23 cellular contexts compared by ENCODE assay signal in the genomic region with DNA sequence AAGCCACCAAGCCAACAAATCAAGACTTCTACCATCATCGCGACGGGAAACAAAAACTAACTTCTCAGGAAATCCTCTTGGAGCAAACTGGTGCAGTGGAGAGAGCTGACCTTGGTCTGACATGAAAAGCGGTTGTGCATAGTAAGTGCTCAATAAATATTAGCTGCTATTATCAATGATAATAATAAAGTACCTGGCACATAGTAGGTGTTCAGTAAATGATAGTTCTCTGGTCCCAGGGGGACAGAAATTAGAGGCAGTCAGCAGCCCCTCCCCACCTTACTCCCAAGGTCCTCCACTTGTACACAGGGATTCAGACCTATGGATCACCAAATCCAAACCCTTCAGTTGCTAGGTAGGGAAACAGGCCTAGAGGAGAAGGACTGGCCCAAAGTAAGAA. TPM values are rescaled to one million over a fixed set of nuclear protein-coding genes. Genes with fewer than 3 reads are reported as not detected.
DNase-seq lines count a peak whose midpoint lies in the region; ATAC-seq, FAIRE-seq and TF ChIP-seq lines count a peak whose summit lies in the region.
"Had no signal": no experiment of that assay in that cellular context is flagged by ENCODE, and none has a peak within 500 bp of the region (broad histone marks: within the 10 kb centered on the region; RNA-seq: fewer than 3 reads in every experiment).

No MANE protein-coding gene starts in this region.

- no peaks in the 10 kb centered on the region for H3K9me3 Mint-ChIP-seq in activated naive CD4-positive, alpha-beta T cell treated with anti-CD3 and anti-CD28 coated beads, Interleukin-2, amount 10 ng/mL, durations not matched to agents 7 days and 5 days
- no peaks in the 10 kb centered on the region for H3K9me3 Mint-ChIP-seq in stimulated activated effector memory CD8-positive, alpha-beta T cell treated with anti-CD3 and anti-CD28 coated beads, Interleukin-12 subunit alpha, Interleukin-12 subunit beta, amount 100 ng/mL, for 72 hours
- no peaks in the 10 kb centered on the region for H3K9me3 Mint-ChIP-seq in HFFc6

- TF ChIP-seq RAD21 in K562 (CRISPR knock-in tag; conservative IDR thresholded peaks at IDR 0.05 in 1 of 2, IDR thresholded peaks at IDR 0.05 in 1 of 2) = no peak

- H3K4me2 ChIP-seq in OCI-LY3 (ENCODE audit: low read length) (peak overlapping the region; percentile 62), K562 (ENCODE audit: insufficient read depth, low read length) (no peak overlapping the region)
- H3K4me2 ChIP-seq: SK-N-SH had no signal

- H3K9me1 ChIP-seq in K562 (ENCODE audit: control insufficient read depth, insufficient read depth, low read length) = peaks cover 4% of the 10 kb centered on the region

- H3K9ac ChIP-seq in OCI-LY3 (ENCODE audit: low read length) (peak overlapping the region; percentile 87), K562 (ENCODE audit: insufficient read depth in 1 of 2, low read depth in 2 of 2, low read length in 2 of 2) (no peak overlapping the region)
- H3K9ac ChIP-seq: SK-N-SH had no signal

- CTCF ChIA-PET in activated naive CD4-positive, alpha-beta T cell treated with anti-CD3 and anti-CD28 coated beads, Interleukin-2, amount 10 ng/mL, durations not matched to agents 7 days and 5 days (lab: Charles Lee) = interaction anchor here (0.6 to 23.0 kb wide), 4 partner anchors 9 to 155 kb away, joined by 3 to 880 read pairs (median 7); no protein-coding TSS in a partner anchor
- CTCF ChIA-PET in K562 (lab: Yijun Ruan, JAX; ENCODE audit: low intra/inter-chr PET ratio) = interaction anchor here (0.7 kb wide), 1 partner anchor 219 kb away, joined by 3 read pairs; a partner anchor contains a TSS

- H3K4me3 ChIP-seq in OCI-LY3 (ENCODE audit: low read length) (no peak overlapping the region), K562 (no peak overlapping the region)
- H3K4me3 ChIP-seq: sigmoid colon, thoracic aorta had no signal

- ATAC-seq in K562 = no peak
- ATAC-seq in stimulated activated effector memory CD8-positive, alpha-beta T cell treated with anti-CD3 and anti-CD28 coated beads, Interleukin-12 subunit alpha, Interleukin-12 subunit beta, amount 100 ng/mL, for 72 hours = no peak
- ATAC-seq: left cardiac atrium, Panc1 had no signal

- no peak for TF ChIP-seq POLR2A in K562 (conservative IDR thresholded peaks at IDR 0.05)

- H3K27me3 Mint-ChIP-seq in activated naive CD4-positive, alpha-beta T cell treated with anti-CD3 and anti-CD28 coated beads, Interleukin-2, amount 10 ng/mL, durations not matched to agents 7 days and 5 days = peaks cover 4% of the 10 kb centered on the region
- H3K27me3 Mint-ChIP-seq in HFFc6 (ENCODE audit: insufficient read depth) = peaks cover 6% of the 10 kb centered on the region

- peak overlapping the region; percentile 96 for H3K27ac Mint-ChIP-seq in activated naive CD4-positive, alpha-beta T cell treated with anti-CD3 and anti-CD28 coated beads, Interleukin-2, amount 10 ng/mL, durations not matched to agents 7 days and 5 days
- peak overlapping the region; percentile 99 for H3K27ac Mint-ChIP-seq in stimulated activated effector memory CD8-positive, alpha-beta T cell treated with anti-CD3 and anti-CD28 coated beads, Interleukin-12 subunit alpha, Interleukin-12 subunit beta, amount 100 ng/mL, for 72 hours
- no peak overlapping the region for H3K27ac Mint-ChIP-seq in HFFc6

- H3K36me3 ChIP-seq in OCI-LY3 (replicated peaks; ENCODE audit: low read depth, low read length) (peaks cover 10% of the 10 kb centered on the region), K562 (ENCODE audit: control insufficient read depth, insufficient read depth, low read length) (no peaks in the 10 kb centered on the region)
- H3K36me3 ChIP-seq: sigmoid colon, thoracic aorta had no signal

- no peak for FAIRE-seq in K562 (lab: Jason Lieb, UNC)
- no peak for FAIRE-seq in RCC 7860 (lab: Jason Lieb, UNC)
- FAIRE-seq: bronchial epithelial cell had no signal

- H2AFZ ChIP-seq in OCI-LY3 (ENCODE audit: low read depth, low read length) = no peak overlapping the region
- no peak overlapping the region for H2AFZ ChIP-seq in K562 (ENCODE audit: low read depth, low read length)

- H3K36me3 Mint-ChIP-seq in activated naive CD4-positive, alpha-beta T cell treated with anti-CD3 and anti-CD28 coated beads, Interleukin-2, amount 10 ng/mL, durations not matched to agents 7 days and 5 days = peaks cover 5% of the 10 kb centered on the region
- H3K36me3 Mint-ChIP-seq in stimulated activated effector memory CD8-positive, alpha-beta T cell treated with anti-CD3 and anti-CD28 coated beads, Interleukin-12 subunit alpha, Interleukin-12 subunit beta, amount 100 ng/mL, for 72 hours = peaks cover 10% of the 10 kb centered on the region
- H3K36me3 Mint-ChIP-seq in HFFc6 (ENCODE audit: low read depth) = no peaks in the 10 kb centered on the region

- intact Hi-C loops in K562 (cut with micrococcal nuclease) = loop anchor here (10.0 kb wide), 1 partner anchor 429 kb away; a partner anchor contains a TSS

- no peaks in the 10 kb centered on the region for H4K20me1 ChIP-seq in OCI-LY3 (ENCODE audit: insufficient read depth, low read length)
- no peaks in the 10 kb centered on the region; the same call in 1 of the 2 replicates for H4K20me1 ChIP-seq in K562 (replicated peaks; ENCODE audit: control insufficient read depth, insufficient read depth, low read length)

- no peak for DNase-seq in activated naive CD4-positive, alpha-beta T cell treated with anti-CD3 and anti-CD28 coated beads, Interleukin-2, amount 10 ng/mL, durations not matched to agents 7 days and 5 days
- no peak for DNase-seq in activated naive CD4-positive, alpha-beta T cell treated with anti-CD3 and anti-CD28 coated beads, Interleukin-2, amount 50 U/mL, for 16 hours
- DNase-seq in K562 (ENCODE audit: extremely low read depth in 1 of 4, low spot score in 3 of 4) (no peak), HFFc6 (no peak), RCC 7860 (ENCODE audit: low spot score) (no peak), AG08396 (ENCODE audit: low spot score) (no peak)
- no peak for DNase-seq in stimulated activated effector memory CD8-positive, alpha-beta T cell treated with anti-CD3 and anti-CD28 coated beads, Interleukin-12 subunit alpha, Interleukin-12 subunit beta, amount 100 ng/mL, for 72 hours (ENCODE audit: low spot score in 2 of 2)
- DNase-seq: Calu3; H7; hippocampal formation; left cardiac atrium; midbrain; NCI-H526 treated with DMSO at 0.1 percent for 48 hours; sigmoid colon; SK-N-SH; stimulated activated CD4-positive, alpha-beta T cell treated with anti-CD3 and anti-CD28 coated beads, Interleukin-2, amount 100 ng/mL, for 48 hours had no signal

- TF ChIP-seq EP300 in K562 (IDR thresholded peaks at IDR 0.05; ENCODE audit: low read length) = no peak

- H3K27ac ChIP-seq in OCI-LY3 (ENCODE audit: low read length) (peak overlapping the region; percentile 97), K562 (ENCODE audit: extremely low read depth, low read depth, low read length) (no peak overlapping the region)

- H3K4me1 Mint-ChIP-seq in activated naive CD4-positive, alpha-beta T cell treated with anti-CD3 and anti-CD28 coated beads, Interleukin-2, amount 10 ng/mL, durations not matched to agents 7 days and 5 days = peaks cover 91% of the 10 kb centered on the region
- peaks cover 52% of the 10 kb centered on the region for H3K4me1 Mint-ChIP-seq in stimulated activated effector memory CD8-positive, alpha-beta T cell treated with anti-CD3 and anti-CD28 coated beads, Interleukin-12 subunit alpha, Interleukin-12 subunit beta, amount 100 ng/mL, for 72 hours
- peaks cover 26% of the 10 kb centered on the region for H3K4me1 Mint-ChIP-seq in HFFc6 (ENCODE audit: low read depth)

- H3K79me2 ChIP-seq in OCI-LY3 (ENCODE audit: low read length) (peaks cover 69% of the 10 kb centered on the region), K562 (ENCODE audit: control insufficient read depth, insufficient read depth, low read length) (no peaks in the 10 kb centered on the region)

- TF ChIP-seq CTCF in OCI-LY3 (IDR thresholded peaks at IDR 0.05; ENCODE audit: low read depth, low read length) (no peak), K562 (IDR thresholded peaks at IDR 0.05 in 2 of 3, conservative IDR thresholded peaks at IDR 0.05 in 1 of 3; ENCODE audit: insufficient read depth in 2 of 3, low read depth in 1 of 3, low read length in 3 of 3) (no peak), HFFc6 (IDR thresholded peaks at IDR 0.05) (no peak)

- BruUV-seq in K562 (replicated peaks; lab: Mats Ljungman, UMichigan) = no TSS peak

- WGBS in K562 (ENCODE audit: insufficient coverage, low coverage, missing lambda C conversion rate) = 77% methylated on average over 4 of the region's 4 CpGs

- in situ Hi-C loops in K562 (cut with MboI) = no loop called here

- POLR2A ChIA-PET in K562 (lab: Yijun Ruan, JAX) = interaction anchor here (0.6 kb wide), 1 partner anchor 750 kb away, joined by 3 read pairs; no protein-coding TSS in a partner anchor

- no peak overlapping the region for H3K4me3 Mint-ChIP-seq in activated naive CD4-positive, alpha-beta T cell treated with anti-CD3 and anti-CD28 coated beads, Interleukin-2, amount 10 ng/mL, durations not matched to agents 7 days and 5 days
- H3K4me3 Mint-ChIP-seq in stimulated activated effector memory CD8-positive, alpha-beta T cell treated with anti-CD3 and anti-CD28 coated beads, Interleukin-12 subunit alpha, Interleukin-12 subunit beta, amount 100 ng/mL, for 72 hours = peak overlapping the region; percentile 96
- no peak overlapping the region for H3K4me3 Mint-ChIP-seq in HFFc6

- H3K9me3 ChIP-seq in OCI-LY3 (ENCODE audit: insufficient read depth, low read length) (no peaks in the 10 kb centered on the region), K562 (replicated peaks; ENCODE audit: control insufficient read depth, insufficient read depth, low read depth, low read length) (no peaks in the 10 kb centered on the region)
- H3K9me3 ChIP-seq: sigmoid colon, SK-N-SH, thoracic aorta had no signal

- H3K4me1 ChIP-seq in OCI-LY3 (ENCODE audit: low read length) (peaks cover 98% of the 10 kb centered on the region), K562 (replicated peaks in 1 of 2; ENCODE audit: control insufficient read depth in 2 of 2, insufficient read depth in 2 of 2, low read length in 2 of 2) (peaks cover 24 to 44% of the 10 kb centered on the region in 2 experiments)

- H3K27me3 ChIP-seq in OCI-LY3 (ENCODE audit: low read depth, low read length) = no peaks in the 10 kb centered on the region
- no peaks in the 10 kb centered on the region for H3K27me3 ChIP-seq in K562 (ENCODE audit: control insufficient read depth in 2 of 2, insufficient read depth in 2 of 2, low read length in 2 of 2)
- H3K27me3 ChIP-seq: sigmoid colon had no signal

RNA-seq across cellular contexts. Expression of a gene that starts 6.0 kb away (rescaled TPM):
- 52.2 and 176 TPM in 2 replicates for total RNA-seq in K562 (2011; cell fraction: chromatin; rRNA removed; ENCODE audit: low replicate concordance)
- total RNA-seq in K562 (2011; cell fraction: nucleolus; rRNA removed) = 117 and 118 TPM in 2 replicates
- total RNA-seq in K562 (2011; cell fraction: nucleoplasm; rRNA removed) = 62.6 and 63.9 TPM in 2 replicates
- total RNA-seq in K562 (2014; rRNA removed) (22.7 and 25.4 TPM in 2 replicates), K562 (2014; rRNA removed; fragmentation: Illumina TruSeq; extraction: Trizol) (9.2 and 13.8 TPM in 2 replicates), K562 (2015; rRNA removed; fragmentation: Illumina TruSeq; extraction: Trizol) (22.5 and 24.8 TPM in 2 replicates), K562 (2021) (108 and 112 TPM in 2 replicates)
- polyA plus RNA-seq in K562 (2011; rRNA removed) (17.2 and 21.5 TPM in 2 replicates), K562 (2014; fragmentation: Illumina TruSeq; extraction: Trizol) (63.0 and 74.3 TPM in 2 replicates), K562 (2014; fragmentation: Nextera tagmentation; extraction: Ambion mirVana) (1 to 10 TPM; 1.5 to 2.4 TPM), K562 (2014; rRNA removed) (32.6 and 41.5 TPM in 2 replicates)
- polyA plus RNA-seq in K562 (2011; cell fraction: cytosol; rRNA removed) = 16.6 and 23.4 TPM in 2 replicates
- 82.8 and 107 TPM in 2 replicates for polyA plus RNA-seq in K562 (2011; cell fraction: nucleus; rRNA removed)
- 62.3 and 74.3 TPM in 2 replicates for polyA plus RNA-seq in K562 (2012)
- polyA minus RNA-seq in K562 (2011; rRNA and poly(A)+ RNA removed) = 13.5 and 19.1 TPM in 2 replicates
- 39.6 and 42.3 TPM in 2 replicates for polyA minus RNA-seq in K562 (2011; cell fraction: cytosol; rRNA and poly(A)+ RNA removed)
- 24.8 and 30.3 TPM in 2 replicates for polyA minus RNA-seq in K562 (2011; cell fraction: nucleus; rRNA and poly(A)+ RNA removed)
- 10 to 100 TPM; 48.8 to 59.0 (median 53.3) TPM for total RNA-seq in HFFc6 (2021; fragmentation: NEBNext Ultra II Directional; extraction: Animal tissue kit (Norgen Biotek cat#: 25700))

RNA-seq across cellular contexts. Expression of a gene that starts 27.2 kb away (rescaled TPM):
- total RNA-seq in K562 (2011; cell fraction: chromatin; rRNA removed; ENCODE audit: low replicate concordance) = not detected in 2 replicates
- not detected in 2 replicates for total RNA-seq in K562 (2011; cell fraction: nucleolus; rRNA removed)
- total RNA-seq in K562 (2011; cell fraction: nucleoplasm; rRNA removed) = not detected in 2 replicates
- total RNA-seq in K562 (2014; rRNA removed) (not detected in 2 replicates), K562 (2014; rRNA removed; fragmentation: Illumina TruSeq; extraction: Trizol) (not detected in 2 replicates), K562 (2015; rRNA removed; fragmentation: Illumina TruSeq; extraction: Trizol) (not detected in 2 replicates), K562 (2021) (not detected in 2 replicates)
- polyA plus RNA-seq in K562 (2011; rRNA removed) (not detected in 2 replicates), K562 (2014; fragmentation: Illumina TruSeq; extraction: Trizol) (not detected in 2 replicates), K562 (2014; fragmentation: Nextera tagmentation; extraction: Ambion mirVana) (not detected), K562 (2014; rRNA removed) (not detected in 2 replicates)
- polyA plus RNA-seq in K562 (2011; cell fraction: cytosol; rRNA removed) = not detected in 2 replicates
- not detected in 2 replicates for polyA plus RNA-seq in K562 (2011; cell fraction: nucleus; rRNA removed)
- polyA plus RNA-seq in K562 (2012) = not detected in 2 replicates
- polyA minus RNA-seq in K562 (2011; rRNA and poly(A)+ RNA removed) = not detected in 2 replicates
- polyA minus RNA-seq in K562 (2011; cell fraction: cytosol; rRNA and poly(A)+ RNA removed) = not detected in 2 replicates
- polyA minus RNA-seq in K562 (2011; cell fraction: nucleus; rRNA and poly(A)+ RNA removed) = not detected in 2 replicates
- total RNA-seq in HFFc6 (2021; fragmentation: NEBNext Ultra II Directional; extraction: Animal tissue kit (Norgen Biotek cat#: 25700)) = not detected
- total RNA-seq: activated CD8-positive, alpha-beta memory T cell treated with anti-CD3 and anti-CD28 coated beads for 36 hours; bronchial epithelial cell; Calu3; H7; osteoblast; sigmoid colon; thoracic aorta had no signal
- polyA plus RNA-seq: AG04450, sigmoid colon, SK-N-SH had no signal

RNA-seq across cellular contexts. Expression of a gene that starts 36.7 kb away (rescaled TPM):
- total RNA-seq in K562 (2011; cell fraction: chromatin; rRNA removed; ENCODE audit: low replicate concordance) = not detected in 2 replicates
- 0.17 TPM in 1 of 2 replicates, not detected in the other for total RNA-seq in K562 (2011; cell fraction: nucleolus; rRNA removed)
- total RNA-seq in K562 (2011; cell fraction: nucleoplasm; rRNA removed) = not detected in 2 replicates
- total RNA-seq in K562 (2014; rRNA removed) (not detected in 2 replicates), K562 (2014; rRNA removed; fragmentation: Illumina TruSeq; extraction: Trizol) (not detected in 2 replicates), K562 (2015; rRNA removed; fragmentation: Illumina TruSeq; extraction: Trizol) (not detected in 2 replicates), K562 (2021) (not detected in 2 replicates)
- polyA plus RNA-seq in K562 (2011; rRNA removed) (not detected in 2 replicates), K562 (2014; fragmentation: Illumina TruSeq; extraction: Trizol) (not detected in 2 replicates), K562 (2014; fragmentation: Nextera tagmentation; extraction: Ambion mirVana) (not detected), K562 (2014; rRNA removed) (not detected in 2 replicates)
- polyA plus RNA-seq in K562 (2011; cell fraction: cytosol; rRNA removed) = not detected in 2 replicates
- polyA plus RNA-seq in K562 (2011; cell fraction: nucleus; rRNA removed) = not detected in 2 replicates
- polyA plus RNA-seq in K562 (2012) = not detected in 2 replicates
- not detected in 2 replicates for polyA minus RNA-seq in K562 (2011; rRNA and poly(A)+ RNA removed)
- not detected in 2 replicates for polyA minus RNA-seq in K562 (2011; cell fraction: cytosol; rRNA and poly(A)+ RNA removed)
- not detected in 2 replicates for polyA minus RNA-seq in K562 (2011; cell fraction: nucleus; rRNA and poly(A)+ RNA removed)
- total RNA-seq in HFFc6 (2021; fragmentation: NEBNext Ultra II Directional; extraction: Animal tissue kit (Norgen Biotek cat#: 25700)) = not detected
- total RNA-seq: H7, osteoblast, thoracic aorta had no signal
- polyA plus RNA-seq: AG04450 had no signal

RNA-seq across cellular contexts. Expression of a gene that starts 50.5 kb away (rescaled TPM):
- total RNA-seq in K562 (2011; cell fraction: chromatin; rRNA removed; ENCODE audit: low replicate concordance) = not detected in 2 replicates
- total RNA-seq in K562 (2011; cell fraction: nucleolus; rRNA removed) = not detected in 2 replicates
- not detected in 2 replicates for total RNA-seq in K562 (2011; cell fraction: nucleoplasm; rRNA removed)
- total RNA-seq in K562 (2014; rRNA removed) (not detected in 2 replicates), K562 (2014; rRNA removed; fragmentation: Illumina TruSeq; extraction: Trizol) (not detected in 2 replicates), K562 (2015; rRNA removed; fragmentation: Illumina TruSeq; extraction: Trizol) (not detected in 2 replicates), K562 (2021) (not detected in 2 replicates)
- polyA plus RNA-seq in K562 (2011; rRNA removed) (not detected in 2 replicates), K562 (2014; fragmentation: Illumina TruSeq; extraction: Trizol) (not detected in 2 replicates), K562 (2014; fragmentation: Nextera tagmentation; extraction: Ambion mirVana) (not detected), K562 (2014; rRNA removed) (not detected in 2 replicates)
- 0.04 TPM in 1 of 2 replicates, not detected in the other for polyA plus RNA-seq in K562 (2011; cell fraction: cytosol; rRNA removed)
- polyA plus RNA-seq in K562 (2011; cell fraction: nucleus; rRNA removed) = 0.04 TPM in 1 of 2 replicates, not detected in the other
- polyA plus RNA-seq in K562 (2012) = not detected in 2 replicates
- not detected in 2 replicates for polyA minus RNA-seq in K562 (2011; rRNA and poly(A)+ RNA removed)
- polyA minus RNA-seq in K562 (2011; cell fraction: cytosol; rRNA and poly(A)+ RNA removed) = not detected in 2 replicates
- polyA minus RNA-seq in K562 (2011; cell fraction: nucleus; rRNA and poly(A)+ RNA removed) = not detected in 2 replicates
- total RNA-seq in HFFc6 (2021; fragmentation: NEBNext Ultra II Directional; extraction: Animal tissue kit (Norgen Biotek cat#: 25700)) = under 1 TPM in 1 of 6 experiments, not detected in 5; 0.09 TPM
- total RNA-seq: activated CD8-positive, alpha-beta memory T cell treated with anti-CD3 and anti-CD28 coated beads for 36 hours; bronchial epithelial cell; osteoblast; thoracic aorta had no signal
- polyA plus RNA-seq: AG04450, SK-N-SH had no signal

RNA-seq across cellular contexts. Expression of a gene that starts 50.6 kb away (rescaled TPM):
- 0.32 TPM in 1 of 2 replicates, not detected in the other for total RNA-seq in K562 (2011; cell fraction: chromatin; rRNA removed; ENCODE audit: low replicate concordance)
- total RNA-seq in K562 (2011; cell fraction: nucleolus; rRNA removed) = not detected in 2 replicates
- not detected in 2 replicates for total RNA-seq in K562 (2011; cell fraction: nucleoplasm; rRNA removed)
- total RNA-seq in K562 (2014; rRNA removed) (0.05 TPM in 1 of 2 replicates, not detected in the other), K562 (2014; rRNA removed; fragmentation: Illumina TruSeq; extraction: Trizol) (0.04 and 0.06 TPM in 2 replicates), K562 (2015; rRNA removed; fragmentation: Illumina TruSeq; extraction: Trizol) (not detected in 2 replicates), K562 (2021) (0.07 TPM in 1 of 2 replicates, not detected in the other)
- polyA plus RNA-seq in K562 (2011; rRNA removed) (0.06 TPM in 1 of 2 replicates, not detected in the other), K562 (2014; fragmentation: Illumina TruSeq; extraction: Trizol) (0.13 TPM in 1 of 2 replicates, not detected in the other), K562 (2014; fragmentation: Nextera tagmentation; extraction: Ambion mirVana) (not detected), K562 (2014; rRNA removed) (1.4 TPM in 1 of 2 replicates, not detected in the other)
- polyA plus RNA-seq in K562 (2011; cell fraction: cytosol; rRNA removed) = 0.03 and 0.09 TPM in 2 replicates
- 0.10 and 0.11 TPM in 2 replicates for polyA plus RNA-seq in K562 (2011; cell fraction: nucleus; rRNA removed)
- 0.12 TPM in 1 of 2 replicates, not detected in the other for polyA plus RNA-seq in K562 (2012)
- not detected in 2 replicates for polyA minus RNA-seq in K562 (2011; rRNA and poly(A)+ RNA removed)
- polyA minus RNA-seq in K562 (2011; cell fraction: cytosol; rRNA and poly(A)+ RNA removed) = not detected in 2 replicates
- polyA minus RNA-seq in K562 (2011; cell fraction: nucleus; rRNA and poly(A)+ RNA removed) = 0.11 TPM in 1 of 2 replicates, not detected in the other
- not detected for total RNA-seq in HFFc6 (2021; fragmentation: NEBNext Ultra II Directional; extraction: Animal tissue kit (Norgen Biotek cat#: 25700))
